8 cellular contexts compared by ENCODE assay signal in genomic region chr16:28974437-28975157, GRCh38. TPM values are rescaled to one million over a fixed set of nuclear protein-coding genes. Genes with fewer than 3 reads are reported as not detected.
DNase-seq lines count a peak whose midpoint lies in the region; ATAC-seq and FAIRE-seq lines count a peak whose summit lies in the region.

A gene with protein sequence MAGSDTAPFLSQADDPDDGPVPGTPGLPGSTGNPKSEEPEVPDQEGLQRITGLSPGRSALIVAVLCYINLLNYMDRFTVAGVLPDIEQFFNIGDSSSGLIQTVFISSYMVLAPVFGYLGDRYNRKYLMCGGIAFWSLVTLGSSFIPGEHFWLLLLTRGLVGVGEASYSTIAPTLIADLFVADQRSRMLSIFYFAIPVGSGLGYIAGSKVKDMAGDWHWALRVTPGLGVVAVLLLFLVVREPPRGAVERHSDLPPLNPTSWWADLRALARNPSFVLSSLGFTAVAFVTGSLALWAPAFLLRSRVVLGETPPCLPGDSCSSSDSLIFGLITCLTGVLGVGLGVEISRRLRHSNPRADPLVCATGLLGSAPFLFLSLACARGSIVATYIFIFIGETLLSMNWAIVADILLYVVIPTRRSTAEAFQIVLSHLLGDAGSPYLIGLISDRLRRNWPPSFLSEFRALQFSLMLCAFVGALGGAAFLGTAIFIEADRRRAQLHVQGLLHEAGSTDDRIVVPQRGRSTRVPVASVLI (plus strand): TSS chr16:28974778. CDS start chr16:28975152, 374 bp downstream.

- peaks cover 0 to 34% (median 5%) of the 10 kb centered on the region in 3 donors for H3K36me3 Mint-ChIP-seq in CD8-positive, alpha-beta memory T cell

- H3K18ac ChIP-seq in mesenchymal stem cell (ENCODE audit: low read depth in 1 of 2, low read length in 2 of 2) = peak within 1 kb of the TSS; percentile 95 to 96

- H3K9me3 ChIP-seq in CD8-positive, alpha-beta memory T cell (ENCODE audit: low read length) = no peaks in the 10 kb centered on the region
- H3K9me3 ChIP-seq in endocrine pancreas (ENCODE audit: control insufficient read depth, low read length) (no peaks in the 10 kb centered on the region), mesenchymal stem cell (ENCODE audit: control insufficient read depth, low read length) (no peaks in the 10 kb centered on the region)

- peak within 1 kb of the TSS; percentile 98 for H4K91ac ChIP-seq in mesenchymal stem cell (ENCODE audit: low read length)

- H2BK15ac ChIP-seq in mesenchymal stem cell (ENCODE audit: low read depth, poor library complexity, severe bottlenecking) = peak within 1 kb of the TSS; percentile 92

- H3K4me1 ChIP-seq in CD8-positive, alpha-beta memory T cell (ENCODE audit: insufficient read depth, low read length) = peaks cover 34% of the 10 kb centered on the region
- H3K4me1 ChIP-seq in endocrine pancreas (ENCODE audit: control insufficient read depth, insufficient read depth, low read length) (no peaks in the 10 kb centered on the region), mesenchymal stem cell (ENCODE audit: control insufficient read depth, insufficient read depth, low read depth, low read length) (peaks cover 5% of the 10 kb centered on the region)

- peak within 1 kb of the TSS; percentile 76 to 99 (median 97) for H3K27ac Mint-ChIP-seq in CD8-positive, alpha-beta memory T cell

- no peaks in the 10 kb centered on the region for H3K36me3 ChIP-seq in CD8-positive, alpha-beta memory T cell (ENCODE audit: insufficient read depth, low read length)
- H3K36me3 ChIP-seq in endocrine pancreas (ENCODE audit: control insufficient read depth, insufficient read depth, low read length) (no peaks in the 10 kb centered on the region), mesenchymal stem cell (ENCODE audit: control insufficient read depth in 1 of 2, insufficient read depth in 2 of 2, low read depth in 1 of 2, low read length in 2 of 2) (peaks cover 18 to 31% of the 10 kb centered on the region in 2 experiments)

- POLR2A ChIA-PET in CD8-positive, alpha-beta memory T cell (lab: Charles Lee) = interaction anchor here (0.6 to 2.8 kb wide), 4 partner anchors 10 to 152 kb away, joined by 3 to 20 read pairs (median 6); partner anchors contain the start of genes ATXN2L, LAT and NFATC2IP

- H3K79me1 ChIP-seq in mesenchymal stem cell (replicated peaks; ENCODE audit: low read length, poor library complexity, severe bottlenecking) = peaks cover 35% of the 10 kb centered on the region

- peak within 1 kb of the TSS; percentile 86 for H3K4me2 ChIP-seq in mesenchymal stem cell (ENCODE audit: low read length, poor library complexity, severe bottlenecking)

- peaks cover 0 to 4% of the 10 kb centered on the region in 2 donors for H3K27me3 Mint-ChIP-seq in CD8-positive, alpha-beta memory T cell

- H3K4me3 ChIP-seq in CD8-positive, alpha-beta memory T cell (ENCODE audit: low read length) = peak within 1 kb of the TSS; percentile 76
- H3K4me3 ChIP-seq in endocrine pancreas (ENCODE audit: control insufficient read depth, insufficient read depth, low read length) = peak within 1 kb of the TSS; percentile 73
- H3K4me3 ChIP-seq in mesenchymal stem cell (ENCODE audit: insufficient read depth in 1 of 2, low read depth in 1 of 2, low read length in 2 of 2) = peak within 1 kb of the TSS; percentile 90 to 99

- H2BK12ac ChIP-seq in mesenchymal stem cell (ENCODE audit: low read length in 2 of 2) = peak within 1 kb of the TSS in 1 of 2 experiments; percentile 8

- H2BK5ac ChIP-seq in mesenchymal stem cell (ENCODE audit: low read depth, low read length, poor library complexity, severe bottlenecking) = peak within 1 kb of the TSS; percentile 1

- peak within 1 kb of the TSS in 1 of 2 experiments; percentile 86 for H3K14ac ChIP-seq in mesenchymal stem cell (ENCODE audit: low read length in 2 of 2)

- peak within 1 kb of the TSS; percentile 100 for H4K8ac ChIP-seq in mesenchymal stem cell (ENCODE audit: low read length)

- H3K4me3 Mint-ChIP-seq in CD8-positive, alpha-beta memory T cell = peak within 1 kb of the TSS; percentile 92 to 99 (median 97)

- no peak for FAIRE-seq in HTR-8/SVneo (lab: Jason Lieb, UNC)

- H3K4me1 Mint-ChIP-seq in CD8-positive, alpha-beta memory T cell = peaks cover 30 to 43% (median 33%) of the 10 kb centered on the region in 3 donors

- H3K27ac ChIP-seq in CD8-positive, alpha-beta memory T cell (ENCODE audit: low read depth, low read length) = peak within 1 kb of the TSS; percentile 70
- H3K27ac ChIP-seq in mesenchymal stem cell (ENCODE audit: low read length, poor library complexity, severe bottlenecking) = peak within 1 kb of the TSS; percentile 70

- under 1% methylated on average over 60 of the region's 60 CpGs for WGBS in mesenchymal stem cell

- H2BK120ac ChIP-seq in mesenchymal stem cell (ENCODE audit: low read depth, low read length) = peak within 1 kb of the TSS; percentile 54

- DNase-seq in CD8-positive, alpha-beta memory T cell = peak; percentile 84 to 93 (median 91)
- DNase-seq in HTR-8/SVneo (ENCODE audit: insufficient read length, low spot score) = peak; percentile 96
- DNase-seq in NOMO-1 treated with dmso at 0.1 percent for 144 hours (lab: John Stamatoyannopoulos, UW; ENCODE audit: unreplicated experiment) = peak; percentile 87
- peak; percentile 73 to 91 (median 86) for DNase-seq in activated CD8-positive, alpha-beta memory T cell treated with anti-CD3 and anti-CD28 coated beads for 48 hours (ENCODE audit: low read depth in 2 of 3, low spot score in 2 of 3)
- DNase-seq in mesenchymal stem cell = peak; percentile 97
- DNase-seq in stimulated activated CD8-positive, alpha-beta memory T cell treated with anti-CD3 and anti-CD28 coated beads, Interleukin-12 subunit alpha, Interleukin-12 subunit beta, amount 100 ng/mL, for 4 hours (ENCODE audit: low read depth) = peak; percentile 89

- no peaks in the 10 kb centered on the region for H3K27me3 ChIP-seq in CD8-positive, alpha-beta memory T cell (ENCODE audit: insufficient read depth, low read length, poor library complexity, severe bottlenecking)
- H3K27me3 ChIP-seq in endocrine pancreas (ENCODE audit: control insufficient read depth, insufficient read depth, low read length) = no peaks in the 10 kb centered on the region
- H3K27me3 ChIP-seq in mesenchymal stem cell (ENCODE audit: control insufficient read depth in 1 of 2, insufficient read depth in 1 of 2, low read length in 2 of 2) = no peaks in the 10 kb centered on the region

- no peak within 1 kb of the TSS for H2AK5ac ChIP-seq in mesenchymal stem cell (ENCODE audit: low read length, severe bottlenecking)

- peak within 1 kb of the TSS; percentile 92 for H2AFZ ChIP-seq in mesenchymal stem cell (ENCODE audit: low read depth, low read length)

- no peaks in the 10 kb centered on the region for H3K9me3 Mint-ChIP-seq in CD8-positive, alpha-beta memory T cell

- peak within 1 kb of the TSS in 1 of 2 experiments; percentile 92 for H3K23ac ChIP-seq in mesenchymal stem cell (ENCODE audit: low read length in 2 of 2)

- peak within 1 kb of the TSS; percentile 96 for H3K9ac ChIP-seq in endocrine pancreas (ENCODE audit: control insufficient read depth, insufficient read depth, low read length)
- peak within 1 kb of the TSS; percentile 99 for H3K9ac ChIP-seq in mesenchymal stem cell (ENCODE audit: low read length)

- peak; percentile 78 for ATAC-seq in GM21360 (IDR thresholded peaks at IDR 0.05; ENCODE audit: unreplicated experiment)

- CTCF ChIA-PET in CD8-positive, alpha-beta memory T cell (lab: Charles Lee) = interaction anchor here (0.9 to 3.7 kb wide), 11 partner anchors 8 to 99 kb away, joined by 3 to 41 read pairs (median 4); partner anchors contain the start of gene LAT

- H3K4ac ChIP-seq in mesenchymal stem cell (ENCODE audit: low read depth in 1 of 2, low read length in 2 of 2) = peak within 1 kb of the TSS; percentile 80 to 94

RNA-seq across cellular contexts. Expression of the gene that starts here (rescaled TPM):
- total RNA-seq in CD8-positive, alpha-beta memory T cell = 10 to 100 TPM; 36.5 to 40.9 TPM
- 33.2 TPM for polyA plus RNA-seq in CD8-positive, alpha-beta memory T cell
- polyA plus RNA-seq in mesenchymal stem cell (2013, experiment 1 of 2) = 63.1 TPM
- polyA plus RNA-seq in mesenchymal stem cell (2013, experiment 2 of 2) = 61.7 TPM

Comparison
In these comparisons a context has a peak if more than half of its experiments do, and no peak if none do; other contexts are left out.
1. Peak in every context shown above with its lines: DNase-seq, ATAC-seq, H3K4me3 ChIP-seq and H3K27ac ChIP-seq.